Comparison of ENCODE assay signal across 1 cellular context in genomic region chr19:38929929-38930775, GRCh38.
TF ChIP-seq lines count a peak whose summit lies in the region.

Gene SARS2, minus strand, starts transcription at chr19:38930763. Its CDS starts 27 bp downstream, at chr19:38930736.

TF ChIP-seq in HepG2, 621 proteins besides CTCF, POLR2A, EP300 and RAD21 (continued from another document and continues in another):
- 0 out of 2 replicates have a peak, but pooled peaks have one; percentile 64 for TF ChIP-seq TSC22D2 (CRISPR knock-in tag; IDR thresholded peaks at IDR 0.05; ENCODE audit: borderline replicate concordance)
- no peak; the same call in 1 of the 2 replicates for TF ChIP-seq JUN (CRISPR knock-in tag; IDR thresholded peaks at IDR 0.05)
- TF ChIP-seq STAT5B (CRISPR knock-in tag; IDR thresholded peaks at IDR 0.05) = no peak
- TF ChIP-seq ZFP41 (CRISPR knock-in tag; IDR thresholded peaks at IDR 0.05; ENCODE audit: borderline replicate concordance) = no peak
- TF ChIP-seq IKZF4 (CRISPR knock-in tag; IDR thresholded peaks at IDR 0.05; ENCODE audit: borderline replicate concordance, low read depth, not compliant biosample characterization) = no peak
- TF ChIP-seq ATF2 (CRISPR knock-in tag; IDR thresholded peaks at IDR 0.05) = peak; percentile 65; the same call in 1 of the 2 replicates
- no peak for TF ChIP-seq NAIF1 (CRISPR knock-in tag; IDR thresholded peaks at IDR 0.05; ENCODE audit: borderline replicate concordance)
- TF ChIP-seq MEF2D (CRISPR knock-in tag; IDR thresholded peaks at IDR 0.05) = peak; percentile 70; the same call in 1 of the 2 replicates
- no peak for TF ChIP-seq ZNF484 (CRISPR knock-in tag; IDR thresholded peaks at IDR 0.05; ENCODE audit: borderline replicate concordance, low read depth)
- TF ChIP-seq TOE1 (CRISPR knock-in tag; IDR thresholded peaks at IDR 0.05) = no peak
- no peak for TF ChIP-seq HNF4G (IDR thresholded peaks at IDR 0.05; ENCODE audit: borderline replicate concordance, low read depth, low read length)
- TF ChIP-seq HNF4G (CRISPR knock-in tag; IDR thresholded peaks at IDR 0.05; ENCODE audit: borderline replicate concordance, low read depth) = no peak
- no peak for TF ChIP-seq ZNF256 (CRISPR knock-in tag; conservative IDR thresholded peaks at IDR 0.05)
- no peak for TF ChIP-seq CENPX (CRISPR knock-in tag; IDR thresholded peaks at IDR 0.05)
- no peak for TF ChIP-seq ZNF138 (CRISPR knock-in tag; IDR thresholded peaks at IDR 0.05; ENCODE audit: low read depth)
- TF ChIP-seq HOXA7 (CRISPR knock-in tag; IDR thresholded peaks at IDR 0.05) = no peak
- no peak for TF ChIP-seq IRF1 (CRISPR knock-in tag; IDR thresholded peaks at IDR 0.05; ENCODE audit: low read depth)
- no peak for TF ChIP-seq ZEB1 (IDR thresholded peaks at IDR 0.05; ENCODE audit: insufficient replicate concordance, low read depth)
- TF ChIP-seq CREM (IDR thresholded peaks at IDR 0.05) = no peak
- TF ChIP-seq CREM (CRISPR knock-in tag; IDR thresholded peaks at IDR 0.05) = no peak
- peak; percentile 63; the same call in 1 of the 2 replicates for TF ChIP-seq IRF9 (CRISPR knock-in tag; IDR thresholded peaks at IDR 0.05; ENCODE audit: borderline replicate concordance)
- peak; percentile 100 for TF ChIP-seq ZKSCAN1 (IDR thresholded peaks at IDR 0.05; ENCODE audit: low read length)
- peak; percentile 97 for TF ChIP-seq RBFOX2 (IDR thresholded peaks at IDR 0.05; ENCODE audit: low read depth, low read length)
- no peak for TF ChIP-seq MTF1 (CRISPR knock-in tag; IDR thresholded peaks at IDR 0.05)
- TF ChIP-seq SIX4 (CRISPR knock-in tag; IDR thresholded peaks at IDR 0.05) = no peak
- 0 out of 2 replicates have a peak, but pooled peaks have one; percentile 36 for TF ChIP-seq ZNF552 (CRISPR knock-in tag; IDR thresholded peaks at IDR 0.05; ENCODE audit: borderline replicate concordance)
- peak; percentile 52; the same call in 1 of the 2 replicates for TF ChIP-seq ZNF614 (CRISPR knock-in tag; IDR thresholded peaks at IDR 0.05; ENCODE audit: borderline replicate concordance)
- no peak; the same call in 1 of the 2 replicates for TF ChIP-seq ZBTB14 (CRISPR knock-in tag; IDR thresholded peaks at IDR 0.05)
- no peak for TF ChIP-seq DNMT3B (CRISPR knock-in tag; conservative IDR thresholded peaks at IDR 0.05)
- no peak for TF ChIP-seq ZNF564 (CRISPR knock-in tag; IDR thresholded peaks at IDR 0.05)
- TF ChIP-seq ZNF597 (CRISPR knock-in tag; IDR thresholded peaks at IDR 0.05) = no peak
- TF ChIP-seq TOPORS (CRISPR knock-in tag; IDR thresholded peaks at IDR 0.05) = 0 out of 2 replicates have a peak, but pooled peaks have one; percentile 16
- TF ChIP-seq PRDM4 (CRISPR knock-in tag; IDR thresholded peaks at IDR 0.05; ENCODE audit: borderline replicate concordance) = no peak
- no peak for TF ChIP-seq NCOA2 (CRISPR knock-in tag; IDR thresholded peaks at IDR 0.05)
- TF ChIP-seq FOXJ3 (CRISPR knock-in tag; IDR thresholded peaks at IDR 0.05; ENCODE audit: borderline replicate concordance) = no peak; the same call in 1 of the 2 replicates
- TF ChIP-seq UBTF (CRISPR knock-in tag; IDR thresholded peaks at IDR 0.05) = no peak
- peak; percentile 42; the same call in 1 of the 2 replicates for TF ChIP-seq ZNF143 (CRISPR knock-in tag; IDR thresholded peaks at IDR 0.05)
- no peak for TF ChIP-seq ONECUT2 (CRISPR knock-in tag; IDR thresholded peaks at IDR 0.05)
- no peak for TF ChIP-seq ZZZ3 (CRISPR knock-in tag; IDR thresholded peaks at IDR 0.05; ENCODE audit: borderline replicate concordance)
- no peak; the same call in none of the 2 replicates for TF ChIP-seq TFDP2 (CRISPR knock-in tag; IDR thresholded peaks at IDR 0.05)
- TF ChIP-seq ZMYM2 (CRISPR knock-in tag; IDR thresholded peaks at IDR 0.05) = peak; percentile 95
- no peak for TF ChIP-seq ZNF446 (CRISPR knock-in tag; IDR thresholded peaks at IDR 0.05)
- TF ChIP-seq CC2D1A (CRISPR knock-in tag; IDR thresholded peaks at IDR 0.05) = no peak
- TF ChIP-seq ZNF781 (CRISPR knock-in tag; IDR thresholded peaks at IDR 0.05; ENCODE audit: borderline replicate concordance, not compliant biosample characterization) = peak; percentile 72
- TF ChIP-seq ZNF431 (CRISPR knock-in tag; IDR thresholded peaks at IDR 0.05; ENCODE audit: borderline replicate concordance, low read depth) = no peak
- TF ChIP-seq MYPOP (CRISPR knock-in tag; IDR thresholded peaks at IDR 0.05) = peak; percentile 71; the same call in 1 of the 2 replicates
- TF ChIP-seq ZNF142 (CRISPR knock-in tag; IDR thresholded peaks at IDR 0.05) = 0 out of 2 replicates have a peak, but pooled peaks have one; percentile 12
